ENCODE assay signal across 29 cellular contexts in genomic region chr10:82856953-82857352, GRCh38.
"Had no signal": no experiment of that assay in that cellular context is flagged by ENCODE, and none has a peak within 500 bp of the region (broad histone marks: within the 10 kb centered on the region; RNA-seq: fewer than 3 reads in every experiment).

No MANE protein-coding gene starts in this region.

- H3K9me3 Mint-ChIP-seq: dendritic cell treated with granulocyte-macrophage colony-stimulating factor and Interleukin-4, amounts not matched to agents 40 ng/mL and 50 ng/mL, for 4 days; endodermal cell had no signal

- H3K27me3 Mint-ChIP-seq: dendritic cell treated with granulocyte-macrophage colony-stimulating factor and Interleukin-4, amounts not matched to agents 40 ng/mL and 50 ng/mL, for 4 days; effector memory CD8-positive, alpha-beta T cell had no signal

- FAIRE-seq: colon, endometrium, endothelial cell of umbilical vein, frontal cortex had no signal

- H3K36me3 ChIP-seq: colonic mucosa, esophagus muscularis mucosa, esophagus squamous epithelium, gastrocnemius medialis, gastroesophageal sphincter, heart left ventricle, heart right ventricle had no signal

- H3K27me3 ChIP-seq: colonic mucosa, dorsolateral prefrontal cortex, esophagus muscularis mucosa, esophagus squamous epithelium, foreskin keratinocyte, gastrocnemius medialis, gastroesophageal sphincter, heart left ventricle had no signal

- ATAC-seq: effector memory CD8-positive, alpha-beta T cell; esophagus mucosa; foreskin keratinocyte; gastrocnemius medialis; gastroesophageal sphincter; heart left ventricle; heart right ventricle had no signal

- DNase-seq: colonic mucosa; cortex of kidney; dermis blood vessel endothelial cell; dorsolateral prefrontal cortex; effector CD4-positive, alpha-beta T cell; effector CD8-positive, alpha-beta T cell; effector memory CD4-positive, alpha-beta T cell; effector memory CD8-positive, alpha-beta T cell; endodermal cell; erythroblast; esophagus squamous epithelium; foreskin fibroblast; foreskin keratinocyte; foreskin melanocyte; gastrocnemius medialis; glutamatergic neuron; head of caudate nucleus; heart left ventricle; heart right ventricle had no signal

- H3K4me3 Mint-ChIP-seq: dendritic cell treated with granulocyte-macrophage colony-stimulating factor and Interleukin-4, amounts not matched to agents 40 ng/mL and 50 ng/mL, for 4 days; effector memory CD8-positive, alpha-beta T cell; endodermal cell had no signal

- H3K27ac Mint-ChIP-seq: dendritic cell treated with granulocyte-macrophage colony-stimulating factor and Interleukin-4, amounts not matched to agents 40 ng/mL and 50 ng/mL, for 4 days; effector memory CD8-positive, alpha-beta T cell; endodermal cell had no signal

- H3K4me1 Mint-ChIP-seq: endodermal cell had no signal

- H3K9me3 ChIP-seq: colonic mucosa, esophagus muscularis mucosa, esophagus squamous epithelium, gastrocnemius medialis, gastroesophageal sphincter, heart left ventricle had no signal

- H3K4me1 ChIP-seq: colonic mucosa, esophagus muscularis mucosa, esophagus squamous epithelium, foreskin keratinocyte, gastrocnemius medialis, gastroesophageal sphincter, heart left ventricle, heart right ventricle had no signal

- H3K27ac ChIP-seq: colonic mucosa, coronary artery, dorsolateral prefrontal cortex, epithelial cell of prostate, esophagus muscularis mucosa, esophagus squamous epithelium, foreskin keratinocyte, gastrocnemius medialis, gastroesophageal sphincter, heart left ventricle, heart right ventricle had no signal

- H3K4me3 ChIP-seq: colonic mucosa, coronary artery, dorsolateral prefrontal cortex, esophagus muscularis mucosa, esophagus squamous epithelium, gastrocnemius medialis, gastroesophageal sphincter, heart left ventricle, heart right ventricle had no signal
